Comparison of ENCODE assay signal across 8 cellular contexts in genomic region chr16:29862884-29863668, GRCh38. TPM values are rescaled to one million over a fixed set of nuclear protein-coding genes. Genes with fewer than 3 reads are reported as not detected.
DNase-seq lines count a peak whose midpoint lies in the region; ATAC-seq, FAIRE-seq and TF ChIP-seq lines count a peak whose summit lies in the region.

TSS of gene CDIPT (minus strand) at chr16:29863226. CDS start at chr16:29862857, 369 bp downstream.

- no peaks in the 10 kb centered on the region for H3K9me1 ChIP-seq in keratinocyte (ENCODE audit: control insufficient read depth, extremely low read depth, insufficient read depth, low read length)

- DNase-seq in Ammon's horn (ENCODE audit: low spot score) (peak; percentile 99), NCI-H510A (lab: John Stamatoyannopoulos, UW) (peak; percentile 98), cerebellum (ENCODE audit: low spot score) (peak; percentile 96), keratinocyte (ENCODE audit: low read depth, low spot score) (peak; percentile 79)
- peak; percentile 88 for DNase-seq in activated CD4-positive, alpha-beta T cell treated with anti-CD3 and anti-CD28 coated beads for 1 hour
- DNase-seq in stimulated activated CD4-positive, alpha-beta T cell treated with anti-CD3 and anti-CD28 coated beads, Interleukin-15, amount 100 ng/mL, for 1 hour (ENCODE audit: low read depth in 1 of 2, low spot score in 1 of 2), result peak; percentile 84 to 85

- H3K4me1 ChIP-seq in keratinocyte (ENCODE audit: control insufficient read depth, extremely low read depth, insufficient read depth, low read length), result peaks cover 6% of the 10 kb centered on the region

- peak within 1 kb of the TSS; percentile 96 for H3K27ac ChIP-seq in keratinocyte (ENCODE audit: control insufficient read depth, insufficient read depth, low read length)

- dilution Hi-C loops in keratinocyte (cut with MboI; ENCODE audit: extremely low pct_ligation_motif_present, low sequenced_read_pairs), result no loop called here

- peak within 1 kb of the TSS; percentile 90 for H2AFZ ChIP-seq in keratinocyte (ENCODE audit: control insufficient read depth, low read length)

- H3K4me3 ChIP-seq in keratinocyte (ENCODE audit: control insufficient read depth in 2 of 3, extremely low read depth in 1 of 3, insufficient read depth in 2 of 3, low read depth in 1 of 3, low read length in 3 of 3), result peak within 1 kb of the TSS; percentile 72 to 94 (median 87)

- peak; percentile 88 for FAIRE-seq in keratinocyte (lab: Jason Lieb, UNC)

- H3K4me2 ChIP-seq in keratinocyte (ENCODE audit: control insufficient read depth, extremely low read depth, insufficient read depth, low read depth, low read length), result peak within 1 kb of the TSS; percentile 88

- TF ChIP-seq CTCF in keratinocyte (optimal IDR thresholded peaks at IDR 0.05 in 1 of 3, IDR thresholded peaks at IDR 0.05 in 1 of 3, conservative IDR thresholded peaks at IDR 0.05 in 1 of 3; ENCODE audit: extremely low read depth in 1 of 3, insufficient read depth in 2 of 3, low read length in 3 of 3), result peak; percentile 78 to 88 (median 78)

- peaks cover 8% of the 10 kb centered on the region for H3K79me2 ChIP-seq in keratinocyte (ENCODE audit: control insufficient read depth, insufficient read depth, low read length)

- H3K27me3 ChIP-seq in keratinocyte (ENCODE audit: control insufficient read depth, extremely low read depth, insufficient read depth, low read length), result no peaks in the 10 kb centered on the region

- peak within 1 kb of the TSS; percentile 90 for H3K9ac ChIP-seq in keratinocyte (ENCODE audit: control insufficient read depth, extremely low read depth, insufficient read depth, low read length)

- H4K20me1 ChIP-seq in keratinocyte (ENCODE audit: control insufficient read depth, extremely low read depth, insufficient read depth, low read length), result no peaks in the 10 kb centered on the region

- ATAC-seq in GM19035 (IDR thresholded peaks at IDR 0.05; ENCODE audit: unreplicated experiment), result peak; percentile 95
- peak; percentile 81 for ATAC-seq in HG03378 (IDR thresholded peaks at IDR 0.05; ENCODE audit: unreplicated experiment)

- no peaks in the 10 kb centered on the region for H3K9me3 ChIP-seq in keratinocyte (ENCODE audit: control insufficient read depth, low read depth, low read length)

- peaks cover 9 to 13% of the 10 kb centered on the region in 2 experiments for H3K36me3 ChIP-seq in keratinocyte (ENCODE audit: control insufficient read depth in 2 of 2, extremely low read depth in 1 of 2, insufficient read depth in 2 of 2, low read length in 2 of 2)

RNA-seq across cellular contexts. Expression of gene CDIPT, which starts in this region (rescaled TPM):
- 37.2 TPM for total RNA-seq in cerebellum
- 49.5 to 94.6 TPM (median 60.0 TPM) in 3 replicates for polyA plus RNA-seq in keratinocyte
- 12.6 TPM for polyA plus RNA-seq in keratinocyte (2011; ENCODE audit: low read depth)
- polyA plus RNA-seq in keratinocyte (2011; cell fraction: cytosol; rRNA removed), result 67.8 and 106 TPM in 2 replicates
- 65.0 and 79.3 TPM in 2 replicates for polyA plus RNA-seq in keratinocyte (2011; cell fraction: nucleus; rRNA removed)
- polyA plus RNA-seq in keratinocyte (2012; ENCODE audit: low replicate concordance), result 50.5 and 67.6 TPM in 2 replicates
- 47.8 to 94.3 TPM (median 65.9 TPM) in 3 replicates for polyA minus RNA-seq in keratinocyte
- 165 TPM for polyA minus RNA-seq in keratinocyte (2011; cell fraction: cytosol; rRNA and poly(A)+ RNA removed)
- 33.9 and 34.9 TPM in 2 replicates for polyA minus RNA-seq in keratinocyte (2011; cell fraction: nucleus; rRNA and poly(A)+ RNA removed)

Comparison
In these comparisons a context has a peak if more than half of its experiments do, and no peak if none do; other contexts are left out.
1. Peak in every context shown above with its lines: DNase-seq, ATAC-seq, H3K4me3 ChIP-seq and H3K27ac ChIP-seq.